8 cellular contexts compared by ENCODE assay signal in the genomic region with DNA sequence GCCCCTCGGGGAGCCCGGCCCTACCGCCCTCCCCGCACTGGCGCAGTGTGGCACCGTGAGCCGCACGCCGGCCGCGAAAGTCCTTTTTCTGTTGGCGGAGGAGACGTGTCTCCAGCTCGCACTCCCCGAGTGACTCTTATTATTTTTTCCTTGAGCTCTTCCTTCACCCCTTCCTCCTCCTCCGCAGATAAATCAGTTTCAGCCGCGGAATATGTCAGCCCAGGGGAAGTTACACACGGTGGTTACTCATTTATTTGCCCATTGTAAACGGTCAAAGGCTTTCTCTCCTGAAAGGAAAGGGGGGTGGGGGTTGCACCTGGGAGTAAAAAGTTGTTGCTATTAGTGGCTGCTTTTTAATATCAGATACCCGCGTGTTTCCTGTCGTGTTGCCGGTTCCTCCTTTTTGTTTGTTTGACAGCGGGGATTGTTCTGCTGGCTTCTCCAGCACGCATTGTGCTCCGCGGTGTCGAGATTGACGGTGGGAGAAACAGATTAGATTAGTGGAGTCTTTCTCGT.
A peak's percentile ranks its signal among the peaks of the same experiment; 100 is the strongest.
DNase-seq lines count a peak whose midpoint lies in the region; ATAC-seq and TF ChIP-seq lines count a peak whose summit lies in the region.

No MANE protein-coding gene starts in this region.

- TF ChIP-seq POLR2A in NB4 (IDR thresholded peaks at IDR 0.05; ENCODE audit: extremely low read depth, insufficient read length), result no peak

- no peak for DNase-seq in GM12864 (ENCODE audit: low read depth)
- DNase-seq in NB4 (ENCODE audit: low read depth), result peak; percentile 35
- no peak for DNase-seq in astrocyte of the spinal cord (ENCODE audit: low read depth, low spot score)
- peak; percentile 12 to 30 for DNase-seq in stimulated activated CD4-positive, alpha-beta T cell treated with anti-CD3 and anti-CD28 coated beads, Interleukin-4, amount 100 ng/mL, for 4 hours
- no peak for DNase-seq in D341Med (ENCODE audit: low spot score)

- H3K4me3 ChIP-seq in GM12864 (ENCODE audit: low read depth, low read length) (peak overlapping the region; percentile 44), NB4 (ENCODE audit: low read depth, low read length) (no peak overlapping the region), astrocyte of the spinal cord (ENCODE audit: low read depth, low read length) (peak overlapping the region; percentile 92)

- no peak for TF ChIP-seq CTCF in GM12864 (IDR thresholded peaks at IDR 0.05; ENCODE audit: low read depth, low read length, missing control alignments)
- no peak for TF ChIP-seq CTCF in NB4 (IDR thresholded peaks at IDR 0.05; ENCODE audit: low read depth, low read length)
- no peak for TF ChIP-seq CTCF in astrocyte of the spinal cord (IDR thresholded peaks at IDR 0.05; ENCODE audit: low read depth, low read length)

- peak; percentile 16 for ATAC-seq in GM21717 (IDR thresholded peaks at IDR 0.05; ENCODE audit: unreplicated experiment)
- no peak for ATAC-seq in HG02571 (IDR thresholded peaks at IDR 0.05; ENCODE audit: unreplicated experiment)

- in situ Hi-C loops in astrocyte of the spinal cord (cut with HindIII; ENCODE audit: low sequenced_read_pairs), result no loop called here

- peak overlapping the region; percentile 79 for H3K27ac ChIP-seq in layer of hippocampus (ENCODE audit: low read depth, low read length)

- no peaks in the 10 kb centered on the region for H3K27me3 ChIP-seq in layer of hippocampus (ENCODE audit: control insufficient read depth, insufficient read depth, low read length)

Comparison
In these comparisons a context has a peak if more than half of its experiments do, and no peak if none do; other contexts are left out.
1. DNase-seq: peak in NB4 (single experiment) and stimulated activated CD4-positive, alpha-beta T cell treated with anti-CD3 and anti-CD28 coated beads, Interleukin-4, amount 100 ng/mL, for 4 hours (2 of 2); none in GM12864 (single experiment), astrocyte of the spinal cord (single experiment) and D341Med (single experiment).